In genomic region chr3:16885588-16885903, GRCh38 we compare ENCODE assay signal across 8 cellular contexts. TPM values are rescaled to one million over a fixed set of nuclear protein-coding genes. Genes with fewer than 3 reads are reported as not detected.
A peak's percentile ranks its signal among the peaks of the same experiment; 100 is the strongest.
DNase-seq lines count a peak whose midpoint lies in the region; ATAC-seq and TF ChIP-seq lines count a peak whose summit lies in the region.

No MANE protein-coding gene starts in this region.

- ATAC-seq in GM21786 (IDR thresholded peaks at IDR 0.05; ENCODE audit: unreplicated experiment) = peak; percentile 26

- DNase-seq in NB4 (ENCODE audit: low read depth) (no peak), endodermal cell (no peak), osteocyte (ENCODE audit: extremely low spot score, unreplicated experiment) (no peak), H4 (ENCODE audit: low spot score) (no peak), NCI-H1105 treated with DMSO at 0.1 percent for 48 hours (lab: John Stamatoyannopoulos, UW) (no peak), NCI-H510A treated with DMSO at 0.1 percent for 48 hours (lab: John Stamatoyannopoulos, UW) (no peak)

- peaks cover 23% of the 10 kb centered on the region for H3K4me1 Mint-ChIP-seq in endodermal cell
- H3K4me1 Mint-ChIP-seq in osteocyte (ENCODE audit: unreplicated experiment) = peaks cover 29% of the 10 kb centered on the region

- H3K27ac ChIP-seq in endodermal cell (ENCODE audit: low read depth, low read length) = no peak overlapping the region

- H3K36me3 Mint-ChIP-seq in endodermal cell (ENCODE audit: low read depth) (no peaks in the 10 kb centered on the region), osteocyte (ENCODE audit: unreplicated experiment) (no peaks in the 10 kb centered on the region)

- H3K4me3 Mint-ChIP-seq in endodermal cell = peak overlapping the region; percentile 72
- H3K4me3 Mint-ChIP-seq in osteocyte (ENCODE audit: unreplicated experiment) = peak overlapping the region; percentile 72

- H3K4me1 ChIP-seq in ES-I3 (ENCODE audit: insufficient read depth, low read length) = peaks cover 7% of the 10 kb centered on the region
- H3K4me1 ChIP-seq in endodermal cell (ENCODE audit: control insufficient read depth, insufficient read depth, low read length) = peaks cover 8% of the 10 kb centered on the region

- TF ChIP-seq CTCF in NB4 (IDR thresholded peaks at IDR 0.05; ENCODE audit: low read depth, low read length) = no peak
- no peak for TF ChIP-seq CTCF in endodermal cell (conservative IDR thresholded peaks at IDR 0.05)
- TF ChIP-seq CTCF in osteocyte (IDR thresholded peaks at IDR 0.05) = no peak

- H3K27me3 Mint-ChIP-seq in endodermal cell (ENCODE audit: insufficient read depth) (peaks cover 58% of the 10 kb centered on the region), osteocyte (ENCODE audit: unreplicated experiment) (peaks cover 2% of the 10 kb centered on the region)

- H3K9ac ChIP-seq in ES-I3 (ENCODE audit: low read depth, low read length) = peak overlapping the region; percentile 71; the same call in 1 of the 2 replicates
- H3K9ac ChIP-seq in endodermal cell (ENCODE audit: extremely low read depth, low read length, poor library complexity, severe bottlenecking) = no peak overlapping the region

- H3K27ac Mint-ChIP-seq in endodermal cell (no peak overlapping the region), osteocyte (ENCODE audit: unreplicated experiment) (peak overlapping the region; percentile 56)

- H3K36me3 ChIP-seq in ES-I3 (ENCODE audit: insufficient read depth, low read length) (no peaks in the 10 kb centered on the region), endodermal cell (ENCODE audit: control insufficient read depth, insufficient read depth, low read length) (no peaks in the 10 kb centered on the region)

- TF ChIP-seq POLR2A in NB4 (IDR thresholded peaks at IDR 0.05; ENCODE audit: extremely low read depth, insufficient read length) = no peak

- WGBS in endodermal cell (ENCODE audit: insufficient coverage in 1 of 2, insufficient read length in 1 of 2), 2 experiments = 71 to 74% methylated on average over 5 to 6 of the region's 6 CpGs

- H3K4me3 ChIP-seq in NB4 (ENCODE audit: low read depth, low read length) (peak overlapping the region; percentile 54), endodermal cell (ENCODE audit: low read length) (peak overlapping the region; percentile 82)

- peaks cover 35% of the 10 kb centered on the region for H3K27me3 ChIP-seq in endodermal cell (ENCODE audit: control insufficient read depth, insufficient read depth, low read length, poor library complexity, severe bottlenecking)

- H3K9me3 Mint-ChIP-seq in endodermal cell (no peaks in the 10 kb centered on the region), osteocyte (ENCODE audit: unreplicated experiment) (no peaks in the 10 kb centered on the region)

- no peaks in the 10 kb centered on the region for H3K9me3 ChIP-seq in ES-I3 (ENCODE audit: control insufficient read depth, insufficient read depth, low read length)
- no peaks in the 10 kb centered on the region for H3K9me3 ChIP-seq in endodermal cell (ENCODE audit: control insufficient read depth, low read length)

RNA-seq across cellular contexts. Expression of gene PLCL2, which starts 0.8 kb away (rescaled TPM):
- total RNA-seq in endodermal cell (1 to 10 TPM; 4.2 to 6.9 TPM), osteocyte (1.8 and 2.1 TPM in 2 replicates)
- 8.0 TPM for polyA plus RNA-seq in endodermal cell (2013, experiment 1 of 2)
- 6.3 TPM for polyA plus RNA-seq in endodermal cell (2013, experiment 2 of 2)
- total RNA-seq in H4 (2014; rRNA removed; shearing (Covaris generic)) = 5.8 and 5.9 TPM in 2 replicates
